27 cellular contexts compared by ENCODE assay signal in the genomic region with DNA sequence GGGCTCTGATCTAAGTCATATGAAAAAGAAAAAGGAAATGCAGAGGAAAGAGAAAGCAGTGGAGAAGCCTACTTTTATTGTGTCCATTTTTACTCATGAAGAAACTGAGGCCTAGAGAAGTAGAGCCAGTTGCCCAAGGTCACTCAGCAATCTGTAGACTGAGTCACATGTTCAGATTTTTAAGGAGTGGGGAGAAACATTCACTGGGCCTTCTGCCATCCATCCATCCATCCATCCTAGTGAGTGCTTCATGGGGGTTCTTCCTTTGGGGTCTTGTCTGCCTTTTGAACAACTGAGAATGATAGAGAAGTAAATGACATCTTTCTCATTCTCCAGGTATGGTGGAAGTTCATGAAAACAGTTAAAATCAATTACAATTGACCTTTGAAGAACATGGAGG.
"Had no signal": no experiment of that assay in that cellular context is flagged by ENCODE, and none has a peak within 500 bp of the region (broad histone marks: within the 10 kb centered on the region; RNA-seq: fewer than 3 reads in every experiment).

No MANE protein-coding gene starts in this region.

- H3K9me3 Mint-ChIP-seq: type B pancreatic cell had no signal

- H3K4me1 ChIP-seq: stomach, suprapubic skin, testis, thyroid gland, tibial artery, tibial nerve, transverse colon, upper lobe of left lung, upper lobe of right lung, uterus, vagina had no signal

- DNase-seq: stimulated activated CD4-positive, alpha-beta T cell treated with anti-CD3 and anti-CD28 coated beads, Interleukin-2, amount 100 ng/mL, for 48 hours; stimulated activated CD4-positive, alpha-beta T cell treated with anti-CD3 and anti-CD28 coated beads, Interleukin-4, amount 100 ng/mL, for 1 hour; stimulated activated CD4-positive, alpha-beta T cell treated with anti-CD3 and anti-CD28 coated beads, Interleukin-4, amount 100 ng/mL, for 24 hours; stimulated activated CD4-positive, alpha-beta T cell treated with anti-CD3 and anti-CD28 coated beads, Interleukin-4, amount 100 ng/mL, for 4 hours; stimulated activated CD8-positive, alpha-beta memory T cell treated with anti-CD3 and anti-CD28 coated beads, Interleukin-4, amount 100 ng/mL, for 48 hours; stimulated activated naive B cell treated with anti-CD40 and anti-IgM and Interleukin-4, amounts not matched to agents 10 μg/mL and 1 μg/mL and 100 μg/mL, for 72 hours; stimulated activated naive CD4-positive, alpha-beta T cell; stimulated activated naive CD4-positive, alpha-beta T cell treated with Interleukin-2 at 50 U/mL for 16 hours; stimulated activated naive CD8-positive, alpha-beta T cell treated with anti-CD3 and anti-CD28 coated beads, Interleukin-15, amount 100 ng/mL, for 72 hours; stimulated activated naive CD8-positive, alpha-beta T cell treated with anti-CD3 and anti-CD28 coated beads, Interleukin-15, Interleukin-2, amounts not matched to agents 100 U/mL and 50 U/mL, for 24 hours; stomach; substantia nigra; testis; thyroid gland; tibial artery; transverse colon; trophoblast cell; upper lobe of left lung; upper lobe of right lung; uterus had no signal

- H3K4me3 Mint-ChIP-seq: stimulated activated effector memory CD8-positive, alpha-beta T cell treated with anti-CD3 and anti-CD28 coated beads, Interleukin-12 subunit alpha, Interleukin-12 subunit beta, amount 100 ng/mL, for 72 hours; stimulated activated naive B cell treated with anti-CD40 and anti-IgM and Interleukin-4, amounts not matched to agents 10 μg/mL and 1 μg/mL and 100 μg/mL, for 72 hours; stimulated activated naive CD8-positive, alpha-beta T cell treated with anti-CD3 and anti-CD28 coated beads, Interleukin-15, amount 100 ng/mL, for 72 hours; stimulated activated naive CD8-positive, alpha-beta T cell treated with anti-CD3 and anti-CD28 coated beads, Interleukin-15, Interleukin-2, amounts not matched to agents 100 ng/mL and 50 ng/mL, for 24 hours; type B pancreatic cell had no signal

- H3K4me3 ChIP-seq: stomach, suprapubic skin, testis, thoracic aorta, thyroid gland, tibial artery, tibial nerve, transverse colon, upper lobe of left lung, upper lobe of right lung, uterus, vagina had no signal

- H3K27me3 ChIP-seq: stomach, suprapubic skin, testis, thyroid gland, tibial artery, tibial nerve, transverse colon, upper lobe of left lung, upper lobe of right lung, uterus, vagina had no signal

- H3K9me3 ChIP-seq: suprapubic skin, testis, thoracic aorta, thyroid gland, tibial artery, transverse colon, upper lobe of right lung, uterus, vagina had no signal

- H3K27me3 Mint-ChIP-seq: stimulated activated naive B cell treated with anti-CD40 and anti-IgM and Interleukin-4, amounts not matched to agents 10 μg/mL and 1 μg/mL and 100 μg/mL, for 72 hours; stimulated activated naive CD8-positive, alpha-beta T cell treated with anti-CD3 and anti-CD28 coated beads, Interleukin-15, amount 100 ng/mL, for 72 hours; stimulated activated naive CD8-positive, alpha-beta T cell treated with anti-CD3 and anti-CD28 coated beads, Interleukin-15, Interleukin-2, amounts not matched to agents 100 ng/mL and 50 ng/mL, for 24 hours; type B pancreatic cell had no signal

- H3K27ac Mint-ChIP-seq: stimulated activated effector memory CD8-positive, alpha-beta T cell treated with anti-CD3 and anti-CD28 coated beads, Interleukin-12 subunit alpha, Interleukin-12 subunit beta, amount 100 ng/mL, for 72 hours; stimulated activated naive B cell treated with anti-CD40 and anti-IgM and Interleukin-4, amounts not matched to agents 10 μg/mL and 1 μg/mL and 100 μg/mL, for 72 hours; stimulated activated naive CD8-positive, alpha-beta T cell treated with anti-CD3 and anti-CD28 coated beads, Interleukin-15, amount 100 ng/mL, for 72 hours; stimulated activated naive CD8-positive, alpha-beta T cell treated with anti-CD3 and anti-CD28 coated beads, Interleukin-15, Interleukin-2, amounts not matched to agents 100 ng/mL and 50 ng/mL, for 24 hours; type B pancreatic cell had no signal

- H3K27ac ChIP-seq: stomach, suprapubic skin, testis, thoracic aorta, thyroid gland, tibial artery, tibial nerve, transverse colon, upper lobe of left lung, upper lobe of right lung, uterus, vagina had no signal

- H3K36me3 Mint-ChIP-seq: stimulated activated effector memory CD8-positive, alpha-beta T cell treated with anti-CD3 and anti-CD28 coated beads, Interleukin-12 subunit alpha, Interleukin-12 subunit beta, amount 100 ng/mL, for 72 hours; stimulated activated naive B cell treated with anti-CD40 and anti-IgM and Interleukin-4, amounts not matched to agents 10 μg/mL and 1 μg/mL and 100 μg/mL, for 72 hours; type B pancreatic cell had no signal

- H3K36me3 ChIP-seq: stomach, suprapubic skin, thoracic aorta, thyroid gland, tibial artery, tibial nerve, transverse colon, upper lobe of left lung, upper lobe of right lung, uterus, vagina had no signal

- ATAC-seq: stimulated activated effector memory CD8-positive, alpha-beta T cell treated with anti-CD3 and anti-CD28 coated beads, Interleukin-12 subunit alpha, Interleukin-12 subunit beta, amount 100 ng/mL, for 72 hours; stimulated activated naive B cell treated with anti-CD40 and anti-IgM and Interleukin-4, amounts not matched to agents 10 μg/mL and 1 μg/mL and 100 μg/mL, for 72 hours; stimulated activated naive CD8-positive, alpha-beta T cell treated with anti-CD3 and anti-CD28 coated beads, Interleukin-15, amount 100 ng/mL, for 72 hours; stimulated activated naive CD8-positive, alpha-beta T cell treated with anti-CD3 and anti-CD28 coated beads, Interleukin-15, Interleukin-2, amounts not matched to agents 100 U/mL and 50 U/mL, for 24 hours; upper lobe of right lung had no signal

- H3K4me1 Mint-ChIP-seq: stimulated activated effector memory CD8-positive, alpha-beta T cell treated with anti-CD3 and anti-CD28 coated beads, Interleukin-12 subunit alpha, Interleukin-12 subunit beta, amount 100 ng/mL, for 72 hours; stimulated activated naive B cell treated with anti-CD40 and anti-IgM and Interleukin-4, amounts not matched to agents 10 μg/mL and 1 μg/mL and 100 μg/mL, for 72 hours; stimulated activated naive CD8-positive, alpha-beta T cell treated with anti-CD3 and anti-CD28 coated beads, Interleukin-15, amount 100 ng/mL, for 72 hours had no signal
